ENCODE assay signal across 1 cellular context in the genomic region with DNA sequence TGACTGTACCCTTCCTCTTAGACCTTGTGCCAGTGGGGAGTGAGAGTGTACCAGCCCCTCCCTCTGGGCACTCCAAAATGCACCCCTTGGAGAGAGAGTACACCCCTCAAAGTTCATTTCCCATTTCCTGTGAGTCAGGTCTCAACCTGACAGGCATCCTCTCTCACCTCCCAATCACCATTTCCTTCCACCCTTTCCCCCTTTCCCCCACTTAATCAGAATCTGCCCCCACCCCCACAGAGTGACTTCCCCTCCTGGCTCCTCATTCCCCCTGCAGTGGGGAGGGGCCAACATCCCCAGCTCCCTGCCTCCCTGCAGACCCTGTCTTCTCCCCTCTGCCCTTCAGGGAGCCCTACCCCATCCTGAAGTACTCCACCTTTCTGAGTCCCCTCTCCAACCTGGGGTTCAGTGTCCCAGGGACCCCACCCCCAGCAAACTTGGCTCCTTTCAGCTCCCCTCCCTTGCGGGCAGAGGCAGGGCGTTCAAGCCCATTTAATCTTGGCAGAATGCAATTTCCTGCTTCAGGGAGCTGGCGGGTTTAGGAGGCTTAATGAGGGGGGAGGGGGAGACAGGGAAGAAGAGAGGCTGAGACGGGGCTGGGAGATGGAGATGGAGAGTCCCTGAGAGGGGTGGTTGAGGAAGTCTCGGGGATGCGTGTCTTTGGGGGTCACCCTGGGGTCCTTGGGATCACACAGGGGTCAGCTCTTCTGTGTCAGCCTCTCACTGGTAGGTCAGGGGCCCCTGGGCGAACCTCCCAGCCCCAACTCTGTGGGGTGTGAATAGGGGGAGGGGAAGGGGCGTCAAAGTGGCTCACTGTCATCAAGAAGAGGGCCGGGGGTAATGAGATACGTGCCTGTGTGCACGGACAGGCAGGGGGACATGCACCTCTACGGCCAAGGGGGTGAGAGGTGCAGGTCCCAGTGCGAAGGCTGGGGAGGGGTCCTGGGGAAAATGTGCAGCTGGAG.
TF ChIP-seq lines count a peak whose summit lies in the region.

No MANE protein-coding gene starts in this region.

TF ChIP-seq in WTC11, 78 proteins besides CTCF, POLR2A, EP300 and RAD21 (continued from another document):
- TF ChIP-seq, protein P1, sequence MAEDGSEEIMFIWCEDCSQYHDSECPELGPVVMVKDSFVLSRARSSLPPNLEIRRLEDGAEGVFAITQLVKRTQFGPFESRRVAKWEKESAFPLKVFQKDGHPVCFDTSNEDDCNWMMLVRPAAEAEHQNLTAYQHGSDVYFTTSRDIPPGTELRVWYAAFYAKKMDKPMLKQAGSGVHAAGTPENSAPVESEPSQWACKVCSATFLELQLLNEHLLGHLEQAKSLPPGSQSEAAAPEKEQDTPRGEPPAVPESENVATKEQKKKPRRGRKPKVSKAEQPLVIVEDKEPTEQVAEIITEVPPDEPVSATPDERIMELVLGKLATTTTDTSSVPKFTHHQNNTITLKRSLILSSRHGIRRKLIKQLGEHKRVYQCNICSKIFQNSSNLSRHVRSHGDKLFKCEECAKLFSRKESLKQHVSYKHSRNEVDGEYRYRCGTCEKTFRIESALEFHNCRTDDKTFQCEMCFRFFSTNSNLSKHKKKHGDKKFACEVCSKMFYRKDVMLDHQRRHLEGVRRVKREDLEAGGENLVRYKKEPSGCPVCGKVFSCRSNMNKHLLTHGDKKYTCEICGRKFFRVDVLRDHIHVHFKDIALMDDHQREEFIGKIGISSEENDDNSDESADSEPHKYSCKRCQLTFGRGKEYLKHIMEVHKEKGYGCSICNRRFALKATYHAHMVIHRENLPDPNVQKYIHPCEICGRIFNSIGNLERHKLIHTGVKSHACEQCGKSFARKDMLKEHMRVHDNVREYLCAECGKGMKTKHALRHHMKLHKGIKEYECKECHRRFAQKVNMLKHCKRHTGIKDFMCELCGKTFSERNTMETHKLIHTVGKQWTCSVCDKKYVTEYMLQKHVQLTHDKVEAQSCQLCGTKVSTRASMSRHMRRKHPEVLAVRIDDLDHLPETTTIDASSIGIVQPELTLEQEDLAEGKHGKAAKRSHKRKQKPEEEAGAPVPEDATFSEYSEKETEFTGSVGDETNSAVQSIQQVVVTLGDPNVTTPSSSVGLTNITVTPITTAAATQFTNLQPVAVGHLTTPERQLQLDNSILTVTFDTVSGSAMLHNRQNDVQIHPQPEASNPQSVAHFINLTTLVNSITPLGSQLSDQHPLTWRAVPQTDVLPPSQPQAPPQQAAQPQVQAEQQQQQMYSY (CRISPR knock-in tag; IDR thresholded peaks at IDR 0.05): no peak
- TF ChIP-seq, protein P2, sequence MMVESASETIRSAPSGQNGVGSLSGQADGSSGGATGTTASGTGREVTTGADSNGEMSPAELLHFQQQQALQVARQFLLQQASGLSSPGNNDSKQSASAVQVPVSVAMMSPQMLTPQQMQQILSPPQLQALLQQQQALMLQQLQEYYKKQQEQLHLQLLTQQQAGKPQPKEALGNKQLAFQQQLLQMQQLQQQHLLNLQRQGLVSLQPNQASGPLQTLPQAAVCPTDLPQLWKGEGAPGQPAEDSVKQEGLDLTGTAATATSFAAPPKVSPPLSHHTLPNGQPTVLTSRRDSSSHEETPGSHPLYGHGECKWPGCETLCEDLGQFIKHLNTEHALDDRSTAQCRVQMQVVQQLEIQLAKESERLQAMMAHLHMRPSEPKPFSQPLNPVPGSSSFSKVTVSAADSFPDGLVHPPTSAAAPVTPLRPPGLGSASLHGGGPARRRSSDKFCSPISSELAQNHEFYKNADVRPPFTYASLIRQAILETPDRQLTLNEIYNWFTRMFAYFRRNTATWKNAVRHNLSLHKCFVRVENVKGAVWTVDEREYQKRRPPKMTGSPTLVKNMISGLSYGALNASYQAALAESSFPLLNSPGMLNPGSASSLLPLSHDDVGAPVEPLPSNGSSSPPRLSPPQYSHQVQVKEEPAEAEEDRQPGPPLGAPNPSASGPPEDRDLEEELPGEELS (CRISPR knock-in tag; IDR thresholded peaks at IDR 0.05): 0 out of 2 replicates have a peak, but pooled peaks have one; percentile 42
- TF ChIP-seq, protein P3, sequence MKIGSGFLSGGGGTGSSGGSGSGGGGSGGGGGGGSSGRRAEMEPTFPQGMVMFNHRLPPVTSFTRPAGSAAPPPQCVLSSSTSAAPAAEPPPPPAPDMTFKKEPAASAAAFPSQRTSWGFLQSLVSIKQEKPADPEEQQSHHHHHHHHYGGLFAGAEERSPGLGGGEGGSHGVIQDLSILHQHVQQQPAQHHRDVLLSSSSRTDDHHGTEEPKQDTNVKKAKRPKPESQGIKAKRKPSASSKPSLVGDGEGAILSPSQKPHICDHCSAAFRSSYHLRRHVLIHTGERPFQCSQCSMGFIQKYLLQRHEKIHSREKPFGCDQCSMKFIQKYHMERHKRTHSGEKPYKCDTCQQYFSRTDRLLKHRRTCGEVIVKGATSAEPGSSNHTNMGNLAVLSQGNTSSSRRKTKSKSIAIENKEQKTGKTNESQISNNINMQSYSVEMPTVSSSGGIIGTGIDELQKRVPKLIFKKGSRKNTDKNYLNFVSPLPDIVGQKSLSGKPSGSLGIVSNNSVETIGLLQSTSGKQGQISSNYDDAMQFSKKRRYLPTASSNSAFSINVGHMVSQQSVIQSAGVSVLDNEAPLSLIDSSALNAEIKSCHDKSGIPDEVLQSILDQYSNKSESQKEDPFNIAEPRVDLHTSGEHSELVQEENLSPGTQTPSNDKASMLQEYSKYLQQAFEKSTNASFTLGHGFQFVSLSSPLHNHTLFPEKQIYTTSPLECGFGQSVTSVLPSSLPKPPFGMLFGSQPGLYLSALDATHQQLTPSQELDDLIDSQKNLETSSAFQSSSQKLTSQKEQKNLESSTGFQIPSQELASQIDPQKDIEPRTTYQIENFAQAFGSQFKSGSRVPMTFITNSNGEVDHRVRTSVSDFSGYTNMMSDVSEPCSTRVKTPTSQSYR (CRISPR knock-in tag; IDR thresholded peaks at IDR 0.05): peak; percentile 76
- TF ChIP-seq, protein P4, sequence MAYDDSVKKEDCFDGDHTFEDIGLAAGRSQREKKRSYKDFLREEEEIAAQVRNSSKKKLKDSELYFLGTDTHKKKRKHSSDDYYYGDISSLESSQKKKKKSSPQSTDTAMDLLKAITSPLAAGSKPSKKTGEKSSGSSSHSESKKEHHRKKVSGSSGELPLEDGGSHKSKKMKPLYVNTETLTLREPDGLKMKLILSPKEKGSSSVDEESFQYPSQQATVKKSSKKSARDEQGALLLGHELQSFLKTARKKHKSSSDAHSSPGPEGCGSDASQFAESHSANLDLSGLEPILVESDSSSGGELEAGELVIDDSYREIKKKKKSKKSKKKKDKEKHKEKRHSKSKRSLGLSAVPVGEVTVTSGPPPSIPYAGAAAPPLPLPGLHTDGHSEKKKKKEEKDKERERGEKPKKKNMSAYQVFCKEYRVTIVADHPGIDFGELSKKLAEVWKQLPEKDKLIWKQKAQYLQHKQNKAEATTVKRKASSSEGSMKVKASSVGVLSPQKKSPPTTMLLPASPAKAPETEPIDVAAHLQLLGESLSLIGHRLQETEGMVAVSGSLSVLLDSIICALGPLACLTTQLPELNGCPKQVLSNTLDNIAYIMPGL (CRISPR knock-in tag; IDR thresholded peaks at IDR 0.05): no peak
- TF ChIP-seq, protein P5, sequence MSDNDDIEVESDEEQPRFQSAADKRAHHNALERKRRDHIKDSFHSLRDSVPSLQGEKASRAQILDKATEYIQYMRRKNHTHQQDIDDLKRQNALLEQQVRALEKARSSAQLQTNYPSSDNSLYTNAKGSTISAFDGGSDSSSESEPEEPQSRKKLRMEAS (CRISPR knock-in tag; IDR thresholded peaks at IDR 0.05): no peak
- TF ChIP-seq, protein P6, sequence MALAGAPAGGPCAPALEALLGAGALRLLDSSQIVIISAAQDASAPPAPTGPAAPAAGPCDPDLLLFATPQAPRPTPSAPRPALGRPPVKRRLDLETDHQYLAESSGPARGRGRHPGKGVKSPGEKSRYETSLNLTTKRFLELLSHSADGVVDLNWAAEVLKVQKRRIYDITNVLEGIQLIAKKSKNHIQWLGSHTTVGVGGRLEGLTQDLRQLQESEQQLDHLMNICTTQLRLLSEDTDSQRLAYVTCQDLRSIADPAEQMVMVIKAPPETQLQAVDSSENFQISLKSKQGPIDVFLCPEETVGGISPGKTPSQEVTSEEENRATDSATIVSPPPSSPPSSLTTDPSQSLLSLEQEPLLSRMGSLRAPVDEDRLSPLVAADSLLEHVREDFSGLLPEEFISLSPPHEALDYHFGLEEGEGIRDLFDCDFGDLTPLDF (CRISPR knock-in tag; IDR thresholded peaks at IDR 0.05): no peak
- TF ChIP-seq SP1 (CRISPR knock-in tag; conservative IDR thresholded peaks at IDR 0.05) (peak; percentile 13), ETV6 (CRISPR knock-in tag; IDR thresholded peaks at IDR 0.05) (peak; percentile 30; the same call in 1 of the 2 replicates), FOXK1 (CRISPR knock-in tag; IDR thresholded peaks at IDR 0.05) (0 out of 2 replicates have a peak, but pooled peaks have one; percentile 15), SMAD4 (CRISPR knock-in tag; IDR thresholded peaks at IDR 0.05) (no peak)
- TF ChIP-seq, protein P7, sequence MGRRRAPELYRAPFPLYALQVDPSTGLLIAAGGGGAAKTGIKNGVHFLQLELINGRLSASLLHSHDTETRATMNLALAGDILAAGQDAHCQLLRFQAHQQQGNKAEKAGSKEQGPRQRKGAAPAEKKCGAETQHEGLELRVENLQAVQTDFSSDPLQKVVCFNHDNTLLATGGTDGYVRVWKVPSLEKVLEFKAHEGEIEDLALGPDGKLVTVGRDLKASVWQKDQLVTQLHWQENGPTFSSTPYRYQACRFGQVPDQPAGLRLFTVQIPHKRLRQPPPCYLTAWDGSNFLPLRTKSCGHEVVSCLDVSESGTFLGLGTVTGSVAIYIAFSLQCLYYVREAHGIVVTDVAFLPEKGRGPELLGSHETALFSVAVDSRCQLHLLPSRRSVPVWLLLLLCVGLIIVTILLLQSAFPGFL (CRISPR knock-in tag; IDR thresholded peaks at IDR 0.05; ENCODE audit: borderline replicate concordance): no peak
- TF ChIP-seq, protein P8, sequence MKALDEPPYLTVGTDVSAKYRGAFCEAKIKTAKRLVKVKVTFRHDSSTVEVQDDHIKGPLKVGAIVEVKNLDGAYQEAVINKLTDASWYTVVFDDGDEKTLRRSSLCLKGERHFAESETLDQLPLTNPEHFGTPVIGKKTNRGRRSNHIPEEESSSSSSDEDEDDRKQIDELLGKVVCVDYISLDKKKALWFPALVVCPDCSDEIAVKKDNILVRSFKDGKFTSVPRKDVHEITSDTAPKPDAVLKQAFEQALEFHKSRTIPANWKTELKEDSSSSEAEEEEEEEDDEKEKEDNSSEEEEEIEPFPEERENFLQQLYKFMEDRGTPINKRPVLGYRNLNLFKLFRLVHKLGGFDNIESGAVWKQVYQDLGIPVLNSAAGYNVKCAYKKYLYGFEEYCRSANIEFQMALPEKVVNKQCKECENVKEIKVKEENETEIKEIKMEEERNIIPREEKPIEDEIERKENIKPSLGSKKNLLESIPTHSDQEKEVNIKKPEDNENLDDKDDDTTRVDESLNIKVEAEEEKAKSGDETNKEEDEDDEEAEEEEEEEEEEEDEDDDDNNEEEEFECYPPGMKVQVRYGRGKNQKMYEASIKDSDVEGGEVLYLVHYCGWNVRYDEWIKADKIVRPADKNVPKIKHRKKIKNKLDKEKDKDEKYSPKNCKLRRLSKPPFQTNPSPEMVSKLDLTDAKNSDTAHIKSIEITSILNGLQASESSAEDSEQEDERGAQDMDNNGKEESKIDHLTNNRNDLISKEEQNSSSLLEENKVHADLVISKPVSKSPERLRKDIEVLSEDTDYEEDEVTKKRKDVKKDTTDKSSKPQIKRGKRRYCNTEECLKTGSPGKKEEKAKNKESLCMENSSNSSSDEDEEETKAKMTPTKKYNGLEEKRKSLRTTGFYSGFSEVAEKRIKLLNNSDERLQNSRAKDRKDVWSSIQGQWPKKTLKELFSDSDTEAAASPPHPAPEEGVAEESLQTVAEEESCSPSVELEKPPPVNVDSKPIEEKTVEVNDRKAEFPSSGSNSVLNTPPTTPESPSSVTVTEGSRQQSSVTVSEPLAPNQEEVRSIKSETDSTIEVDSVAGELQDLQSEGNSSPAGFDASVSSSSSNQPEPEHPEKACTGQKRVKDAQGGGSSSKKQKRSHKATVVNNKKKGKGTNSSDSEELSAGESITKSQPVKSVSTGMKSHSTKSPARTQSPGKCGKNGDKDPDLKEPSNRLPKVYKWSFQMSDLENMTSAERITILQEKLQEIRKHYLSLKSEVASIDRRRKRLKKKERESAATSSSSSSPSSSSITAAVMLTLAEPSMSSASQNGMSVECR (CRISPR knock-in tag; IDR thresholded peaks at IDR 0.05; ENCODE audit: borderline replicate concordance): no peak
- TF ChIP-seq, protein P9, sequence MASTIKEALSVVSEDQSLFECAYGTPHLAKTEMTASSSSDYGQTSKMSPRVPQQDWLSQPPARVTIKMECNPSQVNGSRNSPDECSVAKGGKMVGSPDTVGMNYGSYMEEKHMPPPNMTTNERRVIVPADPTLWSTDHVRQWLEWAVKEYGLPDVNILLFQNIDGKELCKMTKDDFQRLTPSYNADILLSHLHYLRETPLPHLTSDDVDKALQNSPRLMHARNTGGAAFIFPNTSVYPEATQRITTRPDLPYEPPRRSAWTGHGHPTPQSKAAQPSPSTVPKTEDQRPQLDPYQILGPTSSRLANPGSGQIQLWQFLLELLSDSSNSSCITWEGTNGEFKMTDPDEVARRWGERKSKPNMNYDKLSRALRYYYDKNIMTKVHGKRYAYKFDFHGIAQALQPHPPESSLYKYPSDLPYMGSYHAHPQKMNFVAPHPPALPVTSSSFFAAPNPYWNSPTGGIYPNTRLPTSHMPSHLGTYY (CRISPR knock-in tag; IDR thresholded peaks at IDR 0.05): no peak
- TF ChIP-seq, protein P10, sequence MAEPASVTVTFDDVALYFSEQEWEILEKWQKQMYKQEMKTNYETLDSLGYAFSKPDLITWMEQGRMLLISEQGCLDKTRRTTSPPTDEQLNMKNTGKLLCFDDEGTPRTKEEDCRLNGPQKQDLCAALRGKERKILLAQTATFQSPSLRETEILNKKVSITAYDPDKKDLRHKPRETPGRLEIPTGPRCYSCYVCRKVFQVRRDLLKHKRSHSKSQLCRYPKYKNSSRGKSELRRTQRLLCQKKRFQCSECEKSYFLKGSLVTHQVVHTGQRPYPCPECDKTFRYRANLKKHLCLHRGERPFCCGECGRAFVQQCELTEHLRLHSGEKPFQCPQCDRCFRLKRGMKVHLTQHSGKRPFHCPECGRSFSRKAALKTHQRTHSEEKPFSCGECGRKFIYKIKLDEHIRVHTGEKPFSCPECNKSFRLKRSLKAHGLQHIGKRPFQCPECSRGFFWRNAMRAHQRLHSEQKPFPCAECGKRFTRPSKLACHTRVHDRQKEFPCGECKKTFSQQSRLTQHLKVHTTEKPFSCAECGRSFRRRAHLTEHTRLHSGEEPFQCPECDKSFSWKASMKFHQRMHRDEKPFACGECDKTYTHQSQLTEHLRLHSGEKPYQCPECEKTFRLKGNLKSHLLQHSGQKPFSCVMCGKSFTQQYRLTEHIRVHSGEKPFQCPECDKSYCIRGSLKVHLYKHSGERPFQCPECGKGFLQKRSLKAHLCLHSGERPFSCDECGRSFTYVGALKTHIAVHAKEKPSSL (CRISPR knock-in tag; conservative IDR thresholded peaks at IDR 0.05): no peak
